In the genomic region with DNA sequence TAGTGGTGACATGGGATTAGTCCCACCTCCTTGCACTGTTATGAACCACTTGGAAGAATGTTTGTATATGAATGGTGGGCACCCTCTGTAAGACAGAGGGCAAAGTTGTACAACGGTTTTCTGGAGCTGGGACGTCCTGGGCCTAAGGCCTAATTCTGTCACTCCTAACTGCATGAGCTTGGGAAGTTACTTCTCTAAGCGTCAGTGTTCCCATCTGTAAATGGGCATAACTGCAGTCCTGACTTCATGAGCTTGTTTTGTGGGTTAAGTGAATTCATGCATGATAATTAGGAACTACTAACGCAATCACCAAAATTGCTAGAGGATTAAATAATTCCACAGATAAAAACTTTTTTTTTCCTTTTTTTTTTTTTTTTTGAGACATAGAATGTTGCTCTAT, we compare ENCODE assay signal across 1 cellular context.
TF ChIP-seq lines count a peak whose summit lies in the region.

No MANE protein-coding gene starts in this region.

TF ChIP-seq in H1, 55 proteins besides CTCF, POLR2A, EP300 and RAD21:
- TF ChIP-seq POLR2AphosphoS5 (IDR thresholded peaks at IDR 0.05; ENCODE audit: low read depth, low read length) (0 out of 2 replicates have a peak, but pooled peaks have one; percentile 15), ATF3 (IDR thresholded peaks at IDR 0.05; ENCODE audit: insufficient read depth, low read depth, low read length) (no peak)
